24 cellular contexts compared by ENCODE assay signal in the genomic region with DNA sequence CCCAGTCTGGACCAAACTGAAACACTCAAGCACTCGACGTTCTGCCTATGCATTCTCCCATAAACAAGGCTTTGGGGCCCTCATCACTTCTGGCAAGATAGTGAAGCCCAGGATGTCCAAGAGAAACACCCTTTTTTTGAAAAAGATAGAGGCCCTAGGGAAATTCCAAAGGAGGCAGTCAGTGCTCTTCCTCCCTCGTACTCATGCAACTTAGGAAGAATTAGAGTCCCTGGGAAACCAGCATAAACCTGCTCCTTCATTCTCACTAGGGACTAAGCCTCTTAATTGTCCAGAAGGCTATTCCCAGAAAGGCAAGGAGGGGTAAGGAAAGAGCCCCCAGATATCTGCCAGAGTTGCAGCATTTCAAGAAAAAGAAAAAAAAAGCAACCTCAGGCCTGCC.
"Had no signal": no experiment of that assay in that cellular context is flagged by ENCODE, and none has a peak within 500 bp of the region (broad histone marks: within the 10 kb centered on the region; RNA-seq: fewer than 3 reads in every experiment).

No MANE protein-coding gene starts in this region.

- H3K27me3 Mint-ChIP-seq: activated CD4-positive, alpha-beta memory T cell treated with anti-CD3 and anti-CD28 coated beads for 36 hours; activated CD4-positive, alpha-beta T cell treated with anti-CD3 and anti-CD28 coated beads, Interleukin-2, amount 10 ng/mL, durations not matched to agents 7 days and 5 days had no signal

- H3K36me3 ChIP-seq: adrenal gland, Peyer's patch, SJCRH30 had no signal

- H3K9me3 ChIP-seq: adrenal gland, Peyer's patch, SJCRH30, SK-N-SH had no signal

- H3K4me2 ChIP-seq: SK-N-SH had no signal

- H3K27ac ChIP-seq: adrenal gland, Peyer's patch, RWPE1, SJCRH30, VCaP had no signal

- H3K4me1 ChIP-seq: adrenal gland, Peyer's patch, SJCRH30 had no signal

- H3K36me3 Mint-ChIP-seq: activated CD4-positive, alpha-beta memory T cell treated with anti-CD3 and anti-CD28 coated beads for 36 hours; activated naive CD8-positive, alpha-beta T cell treated with anti-CD3 and anti-CD28 coated beads for 36 hours had no signal

- DNase-seq: activated CD4-positive, CD25-positive, alpha-beta regulatory T cell; activated CD8-positive, alpha-beta memory T cell treated with anti-CD3 and anti-CD28 coated beads for 24 hours; activated effector memory CD4-positive, alpha-beta T cell treated with anti-CD3 and anti-CD28 coated beads, Interleukin-2, amount 50 U/mL, for 16 hours; activated T-cell treated with anti-CD3 and anti-CD28 coated beads, Interleukin-2, amount 50 U/mL, for 4 hours; NCI-H1105 treated with DMSO at 0.1 percent for 48 hours; NCI-H1436 treated with DMSO at 0.1 percent for 48 hours; NCI-H187 treated with DMSO at 0.1 percent for 48 hours; NCI-H2081 treated with DMSO at 0.1 percent for 48 hours; NCI-H2171; NCI-H2227 treated with DMSO at 0.1 percent for 48 hours; NCI-H774; NK-92 treated with Interleukin-12 subunit alpha and Interleukin-12 subunit beta, amount 100 ng/mL, for 24 hours; Right ventricle myocardium superior had no signal

- H3K4me1 Mint-ChIP-seq: activated CD4-positive, alpha-beta T cell treated with anti-CD3 and anti-CD28 coated beads, Interleukin-2, amount 10 ng/mL, durations not matched to agents 7 days and 5 days; activated naive CD8-positive, alpha-beta T cell treated with anti-CD3 and anti-CD28 coated beads for 36 hours; central memory CD8-positive, alpha-beta T cell had no signal

- H3K27me3 ChIP-seq: adrenal gland, Peyer's patch, SJCRH30 had no signal

- H3K4me3 ChIP-seq: adrenal gland, Peyer's patch, SJCRH30 had no signal

- H3K9me3 Mint-ChIP-seq: activated CD4-positive, alpha-beta memory T cell treated with anti-CD3 and anti-CD28 coated beads for 36 hours; activated CD4-positive, alpha-beta T cell treated with anti-CD3 and anti-CD28 coated beads, Interleukin-2, amount 10 ng/mL, durations not matched to agents 7 days and 5 days; activated naive CD4-positive, alpha-beta T cell treated with anti-CD3 and anti-CD28 coated beads for 36 hours; activated naive CD8-positive, alpha-beta T cell treated with anti-CD3 and anti-CD28 coated beads for 36 hours; activated T-cell treated with anti-CD3 and anti-CD28 coated beads, Interleukin-2, amount 50 U/mL, for 4 hours; central memory CD8-positive, alpha-beta T cell had no signal

- H3K27ac Mint-ChIP-seq: activated CD4-positive, alpha-beta memory T cell treated with anti-CD3 and anti-CD28 coated beads for 36 hours; activated CD4-positive, alpha-beta T cell treated with anti-CD3 and anti-CD28 coated beads, Interleukin-2, amount 10 ng/mL, durations not matched to agents 7 days and 5 days; activated naive CD4-positive, alpha-beta T cell treated with anti-CD3 and anti-CD28 coated beads for 36 hours; activated naive CD8-positive, alpha-beta T cell treated with anti-CD3 and anti-CD28 coated beads for 36 hours had no signal

- H3K4me3 Mint-ChIP-seq: activated CD4-positive, alpha-beta memory T cell treated with anti-CD3 and anti-CD28 coated beads for 36 hours; activated CD4-positive, alpha-beta T cell treated with anti-CD3 and anti-CD28 coated beads, Interleukin-2, amount 10 ng/mL, durations not matched to agents 7 days and 5 days; activated naive CD4-positive, alpha-beta T cell treated with anti-CD3 and anti-CD28 coated beads for 36 hours; activated naive CD8-positive, alpha-beta T cell treated with anti-CD3 and anti-CD28 coated beads for 36 hours; activated T-cell treated with anti-CD3 and anti-CD28 coated beads, Interleukin-2, amount 50 U/mL, for 4 hours; central memory CD8-positive, alpha-beta T cell had no signal
